ENCODE assay signal across 37 cellular contexts in genomic region chr5:118603278-118603677, GRCh38.
"Had no signal": no experiment of that assay in that cellular context is flagged by ENCODE, and none has a peak within 500 bp of the region (broad histone marks: within the 10 kb centered on the region; RNA-seq: fewer than 3 reads in every experiment).

No MANE protein-coding gene starts in this region.

- H3K9me3 ChIP-seq: adrenal gland, ascending aorta, breast epithelium had no signal

- H3K27me3 Mint-ChIP-seq: activated naive CD4-positive, alpha-beta T cell treated with anti-CD3 and anti-CD28 coated beads, Interleukin-2, amount 10 ng/mL, durations not matched to agents 7 days and 5 days; activated naive CD4-positive, alpha-beta T cell treated with anti-CD3 and anti-CD28 coated beads, Interleukin-2, amount 50 U/mL, for 24 hours; activated naive CD8-positive, alpha-beta T cell; activated naive CD8-positive, alpha-beta T cell treated with anti-CD3 and anti-CD28 coated beads for 36 hours; activated naive CD8-positive, alpha-beta T cell treated with anti-CD3 and anti-CD28 coated beads, Interleukin-2, amount 10 ng/mL, durations not matched to agents 7 days and 5 days; activated naive CD8-positive, alpha-beta T cell treated with anti-CD3 and anti-CD28 coated beads, Interleukin-2, amount 50 U/mL, for 24 hours; activated T-cell treated with anti-CD3 and anti-CD28 coated beads, Interleukin-2, amount 50 U/mL, for 24 hours; activated T-helper 17 cell treated with anti-CD3 and anti-CD28 coated beads, Interleukin-2, amount 50 U/mL, for 72 hours; brain; central memory CD8-positive, alpha-beta T cell had no signal

- DNase-seq: activated effector memory CD4-positive, alpha-beta T cell treated with anti-CD3 and anti-CD28 coated beads, Interleukin-2, amount 50 U/mL, for 16 hours; activated effector memory CD4-positive, alpha-beta T cell treated with Interleukin-2 at 50 U/mL for 16 hours; activated gamma-delta T cell; activated gamma-delta T cell treated with Interleukin-2 at 50 U/mL for 16 hours; activated naive CD4-positive, alpha-beta T cell; activated naive CD4-positive, alpha-beta T cell treated with anti-CD3 and anti-CD28 coated beads for 36 hours; activated naive CD4-positive, alpha-beta T cell treated with anti-CD3 and anti-CD28 coated beads, Interleukin-2, amount 10 ng/mL, durations not matched to agents 7 days and 5 days; activated naive CD4-positive, alpha-beta T cell treated with anti-CD3 and anti-CD28 coated beads, Interleukin-2, amount 50 U/mL, for 16 hours; activated naive CD4-positive, alpha-beta T cell treated with Interleukin-2 at 50 U/mL for 16 hours; activated naive CD8-positive, alpha-beta T cell treated with anti-CD3 and anti-CD28 coated beads for 36 hours; activated naive CD8-positive, alpha-beta T cell treated with anti-CD3 and anti-CD28 coated beads, Interleukin-2, amount 10 ng/mL, durations not matched to agents 7 days and 5 days; activated naive CD8-positive, alpha-beta T cell treated with anti-CD3 and anti-CD28 coated beads, Interleukin-2, amount 50 U/mL, for 24 hours; activated T-cell treated with anti-CD3 and anti-CD28 coated beads, Interleukin-2, amount 50 U/mL, for 1 hour; activated T-cell treated with anti-CD3 and anti-CD28 coated beads, Interleukin-2, amount 50 U/mL, for 24 hours; activated T-cell treated with anti-CD3 and anti-CD28 coated beads, Interleukin-2, amount 50 U/mL, for 4 hours; activated T-cell treated with anti-CD3 and anti-CD28 coated beads, Interleukin-2, amount 50 U/mL, for 48 hours; activated T-cell treated with anti-CD3 and anti-CD28 coated beads, Interleukin-2, amount 50 U/mL, for 72 hours; adrenal gland; amniotic stem cell; amygdala; anterior cingulate cortex; aorta; brain microvascular endothelial cell; caudate nucleus; central memory CD4-positive, alpha-beta T cell; cerebellar nuclear complex had no signal

- H3K4me1 ChIP-seq: adrenal gland, ascending aorta, breast epithelium had no signal

- H3K4me3 Mint-ChIP-seq: activated naive CD4-positive, alpha-beta T cell treated with anti-CD3 and anti-CD28 coated beads for 36 hours; activated naive CD4-positive, alpha-beta T cell treated with anti-CD3 and anti-CD28 coated beads, Interleukin-2, amount 10 ng/mL, durations not matched to agents 7 days and 5 days; activated naive CD4-positive, alpha-beta T cell treated with anti-CD3 and anti-CD28 coated beads, Interleukin-2, amount 50 U/mL, for 24 hours; activated naive CD8-positive, alpha-beta T cell; activated naive CD8-positive, alpha-beta T cell treated with anti-CD3 and anti-CD28 coated beads for 36 hours; activated naive CD8-positive, alpha-beta T cell treated with anti-CD3 and anti-CD28 coated beads, Interleukin-2, amount 10 ng/mL, durations not matched to agents 7 days and 5 days; activated naive CD8-positive, alpha-beta T cell treated with anti-CD3 and anti-CD28 coated beads, Interleukin-2, amount 50 U/mL, for 24 hours; activated T-cell treated with anti-CD3 and anti-CD28 coated beads, Interleukin-2, amount 50 U/mL, for 24 hours; activated T-cell treated with anti-CD3 and anti-CD28 coated beads, Interleukin-2, amount 50 U/mL, for 4 hours; activated T-cell treated with anti-CD3 and anti-CD28 coated beads, Interleukin-2, amount 50 U/mL, for 72 hours; activated T-helper 1 cell treated with anti-CD3 and anti-CD28 coated beads, Interleukin-12 subunit alpha, Interleukin-12 subunit beta, Interleukin-2, Interleukin-4 antibody, amounts not matched to agents 30 ng/mL and 10 ng/mL and 1 ng/mL, durations not matched to agents 14 hours and 24 hours and 36 hours; activated T-helper 17 cell treated with anti-CD3 and anti-CD28 coated beads, Interleukin-2, amount 50 U/mL, for 72 hours; brain; central memory CD8-positive, alpha-beta T cell had no signal

- H3K27ac ChIP-seq: adrenal gland, ascending aorta, brain microvascular endothelial cell, breast epithelium, cardiac muscle cell had no signal

- H3K9me3 Mint-ChIP-seq: activated naive CD4-positive, alpha-beta T cell treated with anti-CD3 and anti-CD28 coated beads for 36 hours; activated naive CD4-positive, alpha-beta T cell treated with anti-CD3 and anti-CD28 coated beads, Interleukin-2, amount 10 ng/mL, durations not matched to agents 7 days and 5 days; activated naive CD4-positive, alpha-beta T cell treated with anti-CD3 and anti-CD28 coated beads, Interleukin-2, amount 50 U/mL, for 24 hours; activated naive CD4-positive, alpha-beta T cell treated with anti-CD3 and anti-CD28 coated beads, Interleukin-2, amount 50 U/mL, for 72 hours; activated naive CD8-positive, alpha-beta T cell treated with anti-CD3 and anti-CD28 coated beads for 36 hours; activated naive CD8-positive, alpha-beta T cell treated with anti-CD3 and anti-CD28 coated beads, Interleukin-2, amount 10 ng/mL, durations not matched to agents 7 days and 5 days; activated naive CD8-positive, alpha-beta T cell treated with anti-CD3 and anti-CD28 coated beads, Interleukin-2, amount 50 U/mL, for 24 hours; activated T-cell treated with anti-CD3 and anti-CD28 coated beads, Interleukin-2, amount 50 U/mL, for 24 hours; activated T-cell treated with anti-CD3 and anti-CD28 coated beads, Interleukin-2, amount 50 U/mL, for 4 hours; activated T-cell treated with anti-CD3 and anti-CD28 coated beads, Interleukin-2, amount 50 U/mL, for 72 hours; activated T-helper 1 cell treated with anti-CD3 and anti-CD28 coated beads, Interleukin-12 subunit alpha, Interleukin-12 subunit beta, Interleukin-2, Interleukin-4 antibody, amounts not matched to agents 30 ng/mL and 10 ng/mL and 1 ng/mL, durations not matched to agents 14 hours and 24 hours and 36 hours; activated T-helper 17 cell treated with anti-CD3 and anti-CD28 coated beads, Interleukin-2, amount 50 U/mL, for 72 hours; activated T-helper 2 cell treated with anti-CD3 and anti-CD28 coated beads, Interferon-gamma antibody, Interleukin-2, Interleukin-4, amounts not matched to agents 10 μg/mL and 5 μg/mL and 100 μg/mL, durations not matched to agents 14 hours and 24 hours and 36 hours had no signal

- H3K27ac Mint-ChIP-seq: activated naive CD4-positive, alpha-beta T cell treated with anti-CD3 and anti-CD28 coated beads for 36 hours; activated naive CD4-positive, alpha-beta T cell treated with anti-CD3 and anti-CD28 coated beads, Interleukin-2, amount 10 ng/mL, durations not matched to agents 7 days and 5 days; activated naive CD4-positive, alpha-beta T cell treated with anti-CD3 and anti-CD28 coated beads, Interleukin-2, amount 50 U/mL, for 24 hours; activated naive CD4-positive, alpha-beta T cell treated with anti-CD3 and anti-CD28 coated beads, Interleukin-2, amount 50 U/mL, for 72 hours; activated naive CD8-positive, alpha-beta T cell; activated naive CD8-positive, alpha-beta T cell treated with anti-CD3 and anti-CD28 coated beads for 36 hours; activated naive CD8-positive, alpha-beta T cell treated with anti-CD3 and anti-CD28 coated beads, Interleukin-2, amount 10 ng/mL, durations not matched to agents 7 days and 5 days; activated naive CD8-positive, alpha-beta T cell treated with anti-CD3 and anti-CD28 coated beads, Interleukin-2, amount 50 U/mL, for 24 hours; activated T-cell treated with anti-CD3 and anti-CD28 coated beads, Interleukin-2, amount 50 U/mL, for 24 hours; activated T-cell treated with anti-CD3 and anti-CD28 coated beads, Interleukin-2, amount 50 U/mL, for 72 hours; activated T-helper 1 cell treated with anti-CD3 and anti-CD28 coated beads, Interleukin-12 subunit alpha, Interleukin-12 subunit beta, Interleukin-2, Interleukin-4 antibody, amounts not matched to agents 30 ng/mL and 10 ng/mL and 1 ng/mL, durations not matched to agents 14 hours and 24 hours and 36 hours; activated T-helper 17 cell treated with anti-CD3 and anti-CD28 coated beads, Interleukin-2, amount 50 U/mL, for 72 hours; activated T-helper 2 cell treated with anti-CD3 and anti-CD28 coated beads, Interferon-gamma antibody, Interleukin-2, Interleukin-4, amounts not matched to agents 10 μg/mL and 5 μg/mL and 100 μg/mL, durations not matched to agents 14 hours and 24 hours and 36 hours; brain had no signal

- H3K27me3 ChIP-seq: adrenal gland, ascending aorta, brain microvascular endothelial cell, breast epithelium, cardiac muscle cell had no signal

- H3K36me3 ChIP-seq: adrenal gland, ascending aorta, brain microvascular endothelial cell, breast epithelium, cardiac muscle cell had no signal

- ATAC-seq: activated naive CD4-positive, alpha-beta T cell treated with anti-CD3 and anti-CD28 coated beads, Interleukin-2, amount 50 U/mL, for 72 hours; activated naive CD8-positive, alpha-beta T cell treated with anti-CD3 and anti-CD28 coated beads, Interleukin-2, amount 50 U/mL, for 24 hours; activated T-cell treated with anti-CD3 and anti-CD28 coated beads, Interleukin-2, amount 50 U/mL, for 4 hours; activated T-cell treated with anti-CD3 and anti-CD28 coated beads, Interleukin-2, amount 50 U/mL, for 72 hours; activated T-helper 17 cell treated with anti-CD3 and anti-CD28 coated beads, Interleukin-2, amount 50 U/mL, for 72 hours had no signal

- H3K4me3 ChIP-seq: adrenal gland, ascending aorta, breast epithelium, cardiac muscle cell had no signal

- H3K36me3 Mint-ChIP-seq: activated naive CD4-positive, alpha-beta T cell treated with anti-CD3 and anti-CD28 coated beads, Interleukin-2, amount 10 ng/mL, durations not matched to agents 7 days and 5 days; activated naive CD4-positive, alpha-beta T cell treated with anti-CD3 and anti-CD28 coated beads, Interleukin-2, amount 50 U/mL, for 24 hours; activated naive CD4-positive, alpha-beta T cell treated with anti-CD3 and anti-CD28 coated beads, Interleukin-2, amount 50 U/mL, for 72 hours; activated naive CD8-positive, alpha-beta T cell; activated naive CD8-positive, alpha-beta T cell treated with anti-CD3 and anti-CD28 coated beads for 36 hours; activated naive CD8-positive, alpha-beta T cell treated with anti-CD3 and anti-CD28 coated beads, Interleukin-2, amount 10 ng/mL, durations not matched to agents 7 days and 5 days; brain had no signal

- H3K4me1 Mint-ChIP-seq: activated naive CD4-positive, alpha-beta T cell treated with anti-CD3 and anti-CD28 coated beads, Interleukin-2, amount 10 ng/mL, durations not matched to agents 7 days and 5 days; activated naive CD4-positive, alpha-beta T cell treated with anti-CD3 and anti-CD28 coated beads, Interleukin-2, amount 50 U/mL, for 24 hours; activated naive CD8-positive, alpha-beta T cell treated with anti-CD3 and anti-CD28 coated beads for 36 hours; activated naive CD8-positive, alpha-beta T cell treated with anti-CD3 and anti-CD28 coated beads, Interleukin-2, amount 10 ng/mL, durations not matched to agents 7 days and 5 days; activated naive CD8-positive, alpha-beta T cell treated with anti-CD3 and anti-CD28 coated beads, Interleukin-2, amount 50 U/mL, for 24 hours; activated T-helper 17 cell treated with anti-CD3 and anti-CD28 coated beads, Interleukin-2, amount 50 U/mL, for 72 hours; central memory CD8-positive, alpha-beta T cell had no signal
